Comparison of ENCODE assay signal across 27 cellular contexts in genomic region chr13:105597573-105597972, GRCh38.
"Had no signal": no experiment of that assay in that cellular context is flagged by ENCODE, and none has a peak within 500 bp of the region (broad histone marks: within the 10 kb centered on the region; RNA-seq: fewer than 3 reads in every experiment).

No MANE protein-coding gene starts in this region.

- ATAC-seq: natural killer cell, psoas muscle, right cardiac atrium, sciatic nerve had no signal

- H3K9me3 ChIP-seq: left ventricle myocardium inferior, neutrophil, psoas muscle, tibial nerve, upper lobe of left lung, vagina had no signal

- H3K4me1 ChIP-seq: left ventricle myocardium inferior, neural progenitor cell, parathyroid adenoma, psoas muscle, upper lobe of left lung, vagina had no signal

- H3K4me3 Mint-ChIP-seq: immature natural killer cell; mesothelial cell of epicardium; naive B cell; natural killer cell; nephron progenitor cell; neural progenitor cell; stimulated activated naive CD8-positive, alpha-beta T cell treated with anti-CD3 and anti-CD28 coated beads, Interleukin-15, Interleukin-2, amounts not matched to agents 100 ng/mL and 50 ng/mL, for 24 hours had no signal

- H3K36me3 Mint-ChIP-seq: immature natural killer cell, naive B cell, natural killer cell, neural progenitor cell had no signal

- H3K27me3 Mint-ChIP-seq: naive B cell; stimulated activated naive CD8-positive, alpha-beta T cell treated with anti-CD3 and anti-CD28 coated beads, Interleukin-15, Interleukin-2, amounts not matched to agents 100 ng/mL and 50 ng/mL, for 24 hours had no signal

- H3K27me3 ChIP-seq: neural progenitor cell, neutrophil, tibial nerve, upper lobe of left lung, vagina had no signal

- H3K27ac Mint-ChIP-seq: immature natural killer cell; naive B cell; natural killer cell; nephron progenitor cell; neural progenitor cell; stimulated activated naive CD8-positive, alpha-beta T cell treated with anti-CD3 and anti-CD28 coated beads, Interleukin-15, Interleukin-2, amounts not matched to agents 100 ng/mL and 50 ng/mL, for 24 hours had no signal

- H3K9ac ChIP-seq: neural progenitor cell, parathyroid adenoma had no signal

- H2AFZ ChIP-seq: neural progenitor cell, parathyroid adenoma had no signal

- H3K27ac ChIP-seq: left ventricle myocardium inferior, neural progenitor cell, neutrophil, parathyroid adenoma, psoas muscle, skin epidermis, upper lobe of left lung, vagina had no signal

- H3K4me3 ChIP-seq: left ventricle myocardium inferior, lung, neural progenitor cell, psoas muscle, skin epidermis, tibial nerve, upper lobe of left lung, vagina had no signal

- H3K79me2 ChIP-seq: parathyroid adenoma had no signal

- H3K4me1 Mint-ChIP-seq: immature natural killer cell, naive B cell, natural killer cell, neural progenitor cell had no signal

- DNase-seq: hypothalamus; immature natural killer cell; islet precursor cell; left ventricle myocardium inferior; mesendoderm; naive B cell; natural killer cell; nephron progenitor cell; occipital lobe; psoas muscle; right cardiac atrium; stimulated activated CD4-positive, alpha-beta T cell treated with anti-CD3 and anti-CD28 coated beads, Interleukin-12 subunit alpha, Interleukin-12 subunit beta, amount 100 ng/mL, for 4 hours; stimulated activated CD4-positive, alpha-beta T cell treated with anti-CD3 and anti-CD28 coated beads, Interleukin-15, amount 100 ng/mL, for 24 hours; stimulated activated CD4-positive, alpha-beta T cell treated with anti-CD3 and anti-CD28 coated beads, Interleukin-2, amount 100 ng/mL, for 24 hours; stimulated activated CD4-positive, alpha-beta T cell treated with anti-CD3 and anti-CD28 coated beads, Interleukin-4, amount 100 ng/mL, for 1 hour; stimulated activated naive CD4-positive, alpha-beta T cell; upper lobe of left lung had no signal

- H3K4me2 ChIP-seq: neural progenitor cell had no signal

- H3K9me3 Mint-ChIP-seq: nephron progenitor cell, neural progenitor cell had no signal

- H3K36me3 ChIP-seq: left ventricle myocardium inferior, neural progenitor cell, neutrophil, tibial nerve, upper lobe of left lung, vagina had no signal
